In genomic region chr11:18243783-18244362, GRCh38 we compare ENCODE assay signal across 8 cellular contexts.
DNase-seq lines count a peak whose midpoint lies in the region; ATAC-seq and TF ChIP-seq lines count a peak whose summit lies in the region.

No MANE protein-coding gene starts in this region.

- ATAC-seq in HG02938 (IDR thresholded peaks at IDR 0.05; ENCODE audit: unreplicated experiment): no peak

- H3K36me3 ChIP-seq in GM06990 (ENCODE audit: control insufficient read depth, insufficient read depth, low read length): no peaks in the 10 kb centered on the region

- no peak overlapping the region for H3K4me3 ChIP-seq in GM06990 (replicated peaks; ENCODE audit: low read depth, low read length)
- H3K4me3 ChIP-seq in cardiac fibroblast (replicated peaks in 1 of 2; ENCODE audit: low read depth in 2 of 2, low read length in 2 of 2): no peak overlapping the region

- peak; percentile 31 for DNase-seq in GM06990 (ENCODE audit: extremely low read depth, insufficient read length)
- peak; percentile 29 to 47 for DNase-seq in NCI-H1930 (lab: John Stamatoyannopoulos, UW)
- peak; percentile 36 for DNase-seq in UCSD-AML1 (lab: John Stamatoyannopoulos, UW; ENCODE audit: unreplicated experiment)
- peak; percentile 86 for DNase-seq in cardiac fibroblast (ENCODE audit: low read depth in 2 of 2)
- peak; percentile 57 for DNase-seq in medulla oblongata (ENCODE audit: extremely low spot score)
- DNase-seq in stimulated activated CD8-positive, alpha-beta memory T cell treated with anti-CD3 and anti-CD28 coated beads, Interleukin-7, amount 100 ng/mL, for 48 hours (ENCODE audit: extremely low read depth in 1 of 2, low read depth in 1 of 2): peak; percentile 6 to 46

- no peaks in the 10 kb centered on the region for H3K27me3 ChIP-seq in GM06990 (replicated peaks; ENCODE audit: control insufficient read depth, insufficient read depth, low read length)

- TF ChIP-seq CTCF in 22Rv1 (IDR thresholded peaks at IDR 0.05): peak; percentile 94
- peak; percentile 91 for TF ChIP-seq CTCF in GM06990 (IDR thresholded peaks at IDR 0.05; ENCODE audit: insufficient read depth, low read length, poor library complexity, severe bottlenecking)
- peak; percentile 97 for TF ChIP-seq CTCF in cardiac fibroblast (IDR thresholded peaks at IDR 0.05; ENCODE audit: low read depth, low read length)

- no peak overlapping the region for H3K27ac ChIP-seq in 22Rv1

Comparison
In these comparisons a context has a peak if more than half of its experiments do, and no peak if none do; other contexts are left out.
1. DNase-seq: peak in every context shown above with its lines; median percentile 86 in cardiac fibroblast; 57 in medulla oblongata; 38 in NCI-H1930; 36 in UCSD-AML1; 31 in GM06990; 26 in stimulated activated CD8-positive, alpha-beta memory T cell treated with anti-CD3 and anti-CD28 coated beads, Interleukin-7, amount 100 ng/mL, for 48 hours.